ENCODE assay signal across 10 cellular contexts in the genomic region with DNA sequence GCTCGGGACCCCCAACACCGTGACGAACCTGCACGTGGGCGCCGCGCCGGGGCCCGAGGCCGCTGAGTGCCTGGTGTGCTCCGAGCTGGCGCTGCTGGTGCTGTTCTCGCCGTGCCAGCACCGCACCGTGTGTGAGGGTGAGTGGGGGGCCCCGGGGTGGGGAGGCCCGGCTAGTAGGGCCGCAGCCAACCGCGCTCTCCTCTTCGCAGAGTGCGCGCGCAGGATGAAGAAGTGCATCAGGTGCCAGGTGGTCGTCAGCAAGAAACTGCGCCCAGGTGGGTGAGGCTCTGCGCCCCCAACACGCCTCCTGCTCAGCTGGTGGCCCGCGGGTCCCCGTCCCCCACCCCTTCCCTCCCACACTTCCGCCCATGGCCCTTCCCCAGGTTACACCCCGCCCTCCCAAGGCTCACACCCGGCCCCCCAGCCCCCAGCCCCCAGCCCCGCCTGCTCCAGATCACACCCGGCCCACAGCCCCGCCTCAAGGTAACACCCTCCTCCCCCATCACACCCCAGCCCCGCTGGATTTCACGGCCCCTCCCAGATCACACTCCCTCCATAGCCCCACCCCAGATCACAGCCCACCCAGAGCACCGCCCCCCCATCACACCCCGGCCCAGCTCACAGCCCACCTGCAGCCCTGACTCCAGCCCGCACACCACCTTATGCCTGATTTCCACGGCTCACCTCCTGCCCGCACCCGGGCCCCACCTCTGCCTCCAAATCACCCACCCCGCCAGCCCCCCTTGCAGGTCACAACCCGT. TPM values are rescaled to one million over a fixed set of nuclear protein-coding genes. Genes with fewer than 3 reads are reported as not detected.
DNase-seq lines count a peak whose midpoint lies in the region; ATAC-seq, FAIRE-seq and TF ChIP-seq lines count a peak whose summit lies in the region.
"Had no signal": no experiment of that assay in that cellular context is flagged by ENCODE, and none has a peak within 500 bp of the region (broad histone marks: within the 10 kb centered on the region; RNA-seq: fewer than 3 reads in every experiment).

No MANE protein-coding gene starts in this region.

- DNase-seq in GM12892 (ENCODE audit: insufficient read length) (peak; percentile 38), SHP77 treated with DMSO at 0.1 percent for 48 hours (lab: John Stamatoyannopoulos, UW) (no peak), glomerular visceral epithelial cell (ENCODE audit: extremely low spot score) (no peak), RCC 7860 (ENCODE audit: low spot score) (no peak)
- peak; percentile 64 for DNase-seq in activated CD4-positive, alpha-beta T cell treated with anti-CD3 and anti-CD28 coated beads, Interleukin-2, amount 50 U/mL, for 1 hour
- DNase-seq in stimulated activated CD4-positive, alpha-beta T cell treated with anti-CD3 and anti-CD28 coated beads, TNF-alpha, amount 100 ng/mL, for 4 hours (ENCODE audit: low read depth in 3 of 3), result peak; percentile 48 to 66 (median 66)

- 36 to 37% methylated on average over 38 to 48 of the region's 48 CpGs for WGBS in esophagus, 2 donors

- peak overlapping the region; percentile 16 to 49 for H3K4me3 ChIP-seq in esophagus (ENCODE audit: low read depth in 1 of 2, low read length in 2 of 2)

- no peak for FAIRE-seq in GM12892 (lab: Jason Lieb, UNC)
- FAIRE-seq in RCC 7860 (lab: Jason Lieb, UNC), result no peak

- no peak for ATAC-seq in GM21360 (IDR thresholded peaks at IDR 0.05; ENCODE audit: unreplicated experiment)

- H3K36me3 ChIP-seq in esophagus (ENCODE audit: control insufficient read depth in 2 of 2, insufficient read depth in 2 of 2, low read length in 1 of 2), result peaks cover 0 to 16% of the 10 kb centered on the region in 2 donors

- no peaks in the 10 kb centered on the region for H3K9me3 ChIP-seq in esophagus (ENCODE audit: control insufficient read depth in 2 of 2, insufficient read depth in 1 of 2, low read depth in 1 of 2, low read length in 1 of 2)
- H3K9me3 ChIP-seq: gastroesophageal sphincter, thyroid gland had no signal

- peak overlapping the region; percentile 81 to 85 for H3K27ac ChIP-seq in esophagus (ENCODE audit: low read depth in 2 of 2, low read length in 1 of 2)

- H3K27me3 ChIP-seq in esophagus (ENCODE audit: control insufficient read depth in 1 of 2, insufficient read depth in 2 of 2, low read length in 2 of 2), result peaks cover 0 to 9% of the 10 kb centered on the region in 2 donors

- no peak for TF ChIP-seq POLR2A in GM12892 (IDR thresholded peaks at IDR 0.05; ENCODE audit: low read depth, low read length)

- H3K4me1 ChIP-seq in esophagus (ENCODE audit: control insufficient read depth in 2 of 2, insufficient read depth in 2 of 2, low read length in 1 of 2), result peaks cover 0 to 32% of the 10 kb centered on the region in 2 donors

RNA-seq across cellular contexts. Expression of a gene that starts 2.4 kb away (rescaled TPM):
- not detected for polyA plus RNA-seq in GM12892 (2012; ENCODE audit: missing spikeins)
- polyA plus RNA-seq in esophagus, result 1 to 10 TPM in 1 of 2 donors, under 1 TPM in 1; 0.91 to 2.7 TPM

RNA-seq across cellular contexts. Expression of a gene that starts 14.3 kb away (rescaled TPM):
- polyA plus RNA-seq in GM12892 (2012; ENCODE audit: missing spikeins), result 4.6 TPM
- 100 to 1,000 TPM in 1 of 2 donors, 10 to 100 TPM in 1; 89.9 to 153 TPM for polyA plus RNA-seq in esophagus

RNA-seq across cellular contexts. Expression of a gene that starts 29.2 kb away (rescaled TPM):
- 18.3 TPM for polyA plus RNA-seq in GM12892 (2012; ENCODE audit: missing spikeins)
- polyA plus RNA-seq in esophagus, result 10 to 100 TPM; 20.6 to 21.0 TPM

RNA-seq across cellular contexts. Expression of a gene that starts 29.7 kb away (rescaled TPM):
- 0.68 TPM for polyA plus RNA-seq in GM12892 (2012; ENCODE audit: missing spikeins)
- polyA plus RNA-seq in esophagus, result 1 to 10 TPM; 7.5 to 8.3 TPM

RNA-seq across cellular contexts. Expression of a gene that starts 54.9 kb away (rescaled TPM):
- polyA plus RNA-seq in GM12892 (2012; ENCODE audit: missing spikeins), result 84.2 TPM
- 10 to 100 TPM; 67.7 to 91.4 TPM for polyA plus RNA-seq in esophagus

Comparison
In these comparisons a context has a peak if more than half of its experiments do, and no peak if none do; other contexts are left out.
1. DNase-seq: peak in GM12892 (single experiment), activated CD4-positive, alpha-beta T cell treated with anti-CD3 and anti-CD28 coated beads, Interleukin-2, amount 50 U/mL, for 1 hour (single experiment) and stimulated activated CD4-positive, alpha-beta T cell treated with anti-CD3 and anti-CD28 coated beads, TNF-alpha, amount 100 ng/mL, for 4 hours (3 of 3); none in SHP77 treated with DMSO at 0.1 percent for 48 hours (single experiment), glomerular visceral epithelial cell (single experiment) and RCC 7860 (single experiment).